Comparison of ENCODE assay signal across 1 cellular context in the genomic region with DNA sequence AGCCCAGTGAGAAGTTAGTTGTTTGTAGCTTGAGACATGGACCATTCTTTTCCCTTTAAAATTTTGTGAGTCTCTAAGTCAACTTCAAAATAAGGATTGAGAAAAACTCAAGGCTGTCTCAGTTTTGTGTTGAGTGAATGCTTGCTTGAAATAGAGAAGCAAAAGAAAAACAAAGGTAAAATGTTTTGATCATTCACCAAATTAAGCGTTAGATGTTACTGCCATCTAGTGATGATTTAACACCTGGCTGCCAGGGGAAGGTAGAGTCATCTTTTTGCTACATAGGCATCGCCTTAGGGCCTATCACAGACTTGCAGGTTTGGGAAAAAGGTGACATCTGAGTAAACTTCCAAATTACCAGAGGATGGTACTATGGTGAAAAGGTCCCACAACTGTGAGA.
TF ChIP-seq lines count a peak whose summit lies in the region.

No MANE protein-coding gene starts in this region.

TF ChIP-seq in SK-N-SH, 30 proteins besides CTCF, POLR2A, EP300 and RAD21 (continued from another document):
- TF ChIP-seq TCF12 (IDR thresholded peaks at IDR 0.05) (no peak), TEAD4 (IDR thresholded peaks at IDR 0.05; ENCODE audit: borderline replicate concordance, insufficient read depth) (no peak), YY1 (IDR thresholded peaks at IDR 0.05; ENCODE audit: low read depth) (no peak), EZH2phosphoT487 (IDR thresholded peaks at IDR 0.05; ENCODE audit: borderline replicate concordance, low read depth) (no peak), IRF3 (IDR thresholded peaks at IDR 0.05; ENCODE audit: low read depth, low read length) (no peak), GABPA (IDR thresholded peaks at IDR 0.05; ENCODE audit: low read depth) (no peak), FOXJ3 (CRISPR knock-in tag; IDR thresholded peaks at IDR 0.05) (no peak), MEF2A (IDR thresholded peaks at IDR 0.05; ENCODE audit: borderline replicate concordance, low read depth) (no peak), SMC3 (IDR thresholded peaks at IDR 0.05; ENCODE audit: low read depth, low read length) (no peak), ELF1 (IDR thresholded peaks at IDR 0.05) (no peak), FOXM1 (IDR thresholded peaks at IDR 0.05; ENCODE audit: low read depth) (no peak), NFIC (IDR thresholded peaks at IDR 0.05; ENCODE audit: borderline replicate concordance) (no peak), SIN3A (IDR thresholded peaks at IDR 0.05; ENCODE audit: borderline replicate concordance, low read depth, low read length) (no peak)
- TF ChIP-seq, protein P1, sequence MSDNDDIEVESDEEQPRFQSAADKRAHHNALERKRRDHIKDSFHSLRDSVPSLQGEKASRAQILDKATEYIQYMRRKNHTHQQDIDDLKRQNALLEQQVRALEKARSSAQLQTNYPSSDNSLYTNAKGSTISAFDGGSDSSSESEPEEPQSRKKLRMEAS (IDR thresholded peaks at IDR 0.05; ENCODE audit: low read depth), result no peak
- TF ChIP-seq, protein P2, sequence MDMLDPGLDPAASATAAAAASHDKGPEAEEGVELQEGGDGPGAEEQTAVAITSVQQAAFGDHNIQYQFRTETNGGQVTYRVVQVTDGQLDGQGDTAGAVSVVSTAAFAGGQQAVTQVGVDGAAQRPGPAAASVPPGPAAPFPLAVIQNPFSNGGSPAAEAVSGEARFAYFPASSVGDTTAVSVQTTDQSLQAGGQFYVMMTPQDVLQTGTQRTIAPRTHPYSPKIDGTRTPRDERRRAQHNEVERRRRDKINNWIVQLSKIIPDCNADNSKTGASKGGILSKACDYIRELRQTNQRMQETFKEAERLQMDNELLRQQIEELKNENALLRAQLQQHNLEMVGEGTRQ (IDR thresholded peaks at IDR 0.05; ENCODE audit: borderline replicate concordance, low read depth, low read length), result no peak
- TF ChIP-seq, protein P3, sequence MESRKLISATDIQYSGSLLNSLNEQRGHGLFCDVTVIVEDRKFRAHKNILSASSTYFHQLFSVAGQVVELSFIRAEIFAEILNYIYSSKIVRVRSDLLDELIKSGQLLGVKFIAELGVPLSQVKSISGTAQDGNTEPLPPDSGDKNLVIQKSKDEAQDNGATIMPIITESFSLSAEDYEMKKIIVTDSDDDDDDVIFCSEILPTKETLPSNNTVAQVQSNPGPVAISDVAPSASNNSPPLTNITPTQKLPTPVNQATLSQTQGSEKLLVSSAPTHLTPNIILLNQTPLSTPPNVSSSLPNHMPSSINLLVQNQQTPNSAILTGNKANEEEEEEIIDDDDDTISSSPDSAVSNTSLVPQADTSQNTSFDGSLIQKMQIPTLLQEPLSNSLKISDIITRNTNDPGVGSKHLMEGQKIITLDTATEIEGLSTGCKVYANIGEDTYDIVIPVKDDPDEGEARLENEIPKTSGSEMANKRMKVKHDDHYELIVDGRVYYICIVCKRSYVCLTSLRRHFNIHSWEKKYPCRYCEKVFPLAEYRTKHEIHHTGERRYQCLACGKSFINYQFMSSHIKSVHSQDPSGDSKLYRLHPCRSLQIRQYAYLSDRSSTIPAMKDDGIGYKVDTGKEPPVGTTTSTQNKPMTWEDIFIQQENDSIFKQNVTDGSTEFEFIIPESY (IDR thresholded peaks at IDR 0.05; ENCODE audit: borderline replicate concordance, low read depth), result no peak
